1 cellular context compared by ENCODE assay signal in the genomic region with DNA sequence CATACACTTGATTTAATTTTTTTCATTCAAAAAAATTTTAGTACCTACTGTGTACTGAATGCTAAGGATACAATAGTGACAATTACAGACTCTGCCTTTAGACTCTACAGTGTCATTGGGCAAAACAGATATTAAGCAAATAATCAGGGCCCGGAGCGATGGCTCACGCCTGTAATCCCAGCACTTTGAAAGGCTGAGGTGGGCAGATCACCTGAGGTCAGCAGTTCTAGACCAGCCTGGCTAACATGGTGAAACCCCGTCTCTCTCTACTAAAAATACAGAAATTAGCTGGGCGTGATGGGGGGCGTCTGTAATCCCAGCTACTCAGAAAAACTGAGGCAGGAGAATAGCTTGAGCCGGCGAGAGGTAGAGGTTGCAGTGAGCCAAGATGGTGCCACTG.
A peak's percentile ranks its signal among the peaks of the same experiment; 100 is the strongest.
TF ChIP-seq lines count a peak whose summit lies in the region.

No MANE protein-coding gene starts in this region.

TF ChIP-seq in HepG2, 621 proteins besides CTCF, POLR2A, EP300 and RAD21:
- no peak for TF ChIP-seq ZNF124 (CRISPR knock-in tag; IDR thresholded peaks at IDR 0.05)
- TF ChIP-seq HMGA1 (CRISPR knock-in tag; conservative IDR thresholded peaks at IDR 0.05), result no peak
- no peak for TF ChIP-seq ZNF432 (CRISPR knock-in tag; IDR thresholded peaks at IDR 0.05; ENCODE audit: borderline replicate concordance)
- TF ChIP-seq FOXJ3 (CRISPR knock-in tag; IDR thresholded peaks at IDR 0.05; ENCODE audit: borderline replicate concordance), result no peak
- TF ChIP-seq, protein P1, sequence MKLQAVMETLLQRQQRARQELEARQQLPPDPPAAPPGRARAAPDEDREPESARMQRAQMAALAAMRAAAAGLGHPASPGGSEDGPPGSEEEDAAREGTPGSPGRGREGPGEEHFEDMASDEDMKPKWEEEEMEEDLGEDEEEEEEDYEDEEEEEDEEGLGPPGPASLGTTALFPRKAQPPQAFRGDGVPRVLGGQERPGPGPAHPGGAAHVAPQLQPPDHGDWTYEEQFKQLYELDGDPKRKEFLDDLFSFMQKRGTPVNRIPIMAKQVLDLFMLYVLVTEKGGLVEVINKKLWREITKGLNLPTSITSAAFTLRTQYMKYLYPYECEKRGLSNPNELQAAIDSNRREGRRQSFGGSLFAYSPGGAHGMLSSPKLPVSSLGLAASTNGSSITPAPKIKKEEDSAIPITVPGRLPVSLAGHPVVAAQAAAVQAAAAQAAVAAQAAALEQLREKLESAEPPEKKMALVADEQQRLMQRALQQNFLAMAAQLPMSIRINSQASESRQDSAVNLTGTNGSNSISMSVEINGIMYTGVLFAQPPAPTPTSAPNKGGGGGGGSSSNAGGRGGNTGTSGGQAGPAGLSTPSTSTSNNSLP (IDR thresholded peaks at IDR 0.05; ENCODE audit: low read depth, low read length), result 0 out of 2 replicates have a peak, but pooled peaks have one; percentile 32
- no peak for TF ChIP-seq RFX1 (IDR thresholded peaks at IDR 0.05)
- no peak for TF ChIP-seq ZNF296 (CRISPR knock-in tag; conservative IDR thresholded peaks at IDR 0.05)
- no peak for TF ChIP-seq DNMT1 (CRISPR knock-in tag; IDR thresholded peaks at IDR 0.05)
- TF ChIP-seq, protein P2, sequence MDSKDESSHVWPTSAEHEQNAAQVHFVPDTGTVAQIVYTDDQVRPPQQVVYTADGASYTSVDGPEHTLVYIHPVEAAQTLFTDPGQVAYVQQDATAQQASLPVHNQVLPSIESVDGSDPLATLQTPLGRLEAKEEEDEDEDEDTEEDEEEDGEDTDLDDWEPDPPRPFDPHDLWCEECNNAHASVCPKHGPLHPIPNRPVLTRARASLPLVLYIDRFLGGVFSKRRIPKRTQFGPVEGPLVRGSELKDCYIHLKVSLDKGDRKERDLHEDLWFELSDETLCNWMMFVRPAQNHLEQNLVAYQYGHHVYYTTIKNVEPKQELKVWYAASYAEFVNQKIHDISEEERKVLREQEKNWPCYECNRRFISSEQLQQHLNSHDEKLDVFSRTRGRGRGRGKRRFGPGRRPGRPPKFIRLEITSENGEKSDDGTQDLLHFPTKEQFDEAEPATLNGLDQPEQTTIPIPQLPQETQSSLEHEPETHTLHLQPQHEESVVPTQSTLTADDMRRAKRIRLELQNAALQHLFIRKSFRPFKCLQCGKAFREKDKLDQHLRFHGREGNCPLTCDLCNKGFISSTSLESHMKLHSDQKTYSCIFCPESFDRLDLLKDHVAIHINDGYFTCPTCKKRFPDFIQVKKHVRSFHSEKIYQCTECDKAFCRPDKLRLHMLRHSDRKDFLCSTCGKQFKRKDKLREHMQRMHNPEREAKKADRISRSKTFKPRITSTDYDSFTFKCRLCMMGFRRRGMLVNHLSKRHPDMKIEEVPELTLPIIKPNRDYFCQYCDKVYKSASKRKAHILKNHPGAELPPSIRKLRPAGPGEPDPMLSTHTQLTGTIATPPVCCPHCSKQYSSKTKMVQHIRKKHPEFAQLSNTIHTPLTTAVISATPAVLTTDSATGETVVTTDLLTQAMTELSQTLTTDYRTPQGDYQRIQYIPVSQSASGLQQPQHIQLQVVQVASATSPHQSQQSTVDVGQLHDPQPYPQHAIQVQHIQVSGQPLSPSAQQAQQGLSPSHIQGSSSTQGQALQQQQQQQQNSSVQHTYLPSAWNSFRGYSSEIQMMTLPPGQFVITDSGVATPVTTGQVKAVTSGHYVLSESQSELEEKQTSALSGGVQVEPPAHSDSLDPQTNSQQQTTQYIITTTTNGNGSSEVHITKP (CRISPR knock-in tag; IDR thresholded peaks at IDR 0.05; ENCODE audit: low read depth), result no peak
- no peak for TF ChIP-seq DZIP1 (CRISPR knock-in tag; IDR thresholded peaks at IDR 0.05)
- TF ChIP-seq, protein P3, sequence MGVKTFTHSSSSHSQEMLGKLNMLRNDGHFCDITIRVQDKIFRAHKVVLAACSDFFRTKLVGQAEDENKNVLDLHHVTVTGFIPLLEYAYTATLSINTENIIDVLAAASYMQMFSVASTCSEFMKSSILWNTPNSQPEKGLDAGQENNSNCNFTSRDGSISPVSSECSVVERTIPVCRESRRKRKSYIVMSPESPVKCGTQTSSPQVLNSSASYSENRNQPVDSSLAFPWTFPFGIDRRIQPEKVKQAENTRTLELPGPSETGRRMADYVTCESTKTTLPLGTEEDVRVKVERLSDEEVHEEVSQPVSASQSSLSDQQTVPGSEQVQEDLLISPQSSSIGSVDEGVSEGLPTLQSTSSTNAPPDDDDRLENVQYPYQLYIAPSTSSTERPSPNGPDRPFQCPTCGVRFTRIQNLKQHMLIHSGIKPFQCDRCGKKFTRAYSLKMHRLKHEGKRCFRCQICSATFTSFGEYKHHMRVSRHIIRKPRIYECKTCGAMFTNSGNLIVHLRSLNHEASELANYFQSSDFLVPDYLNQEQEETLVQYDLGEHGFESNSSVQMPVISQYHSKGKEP (CRISPR knock-in tag; IDR thresholded peaks at IDR 0.05), result no peak
- TF ChIP-seq ZNF709 (CRISPR knock-in tag; IDR thresholded peaks at IDR 0.05), result no peak
- TF ChIP-seq MAFF (IDR thresholded peaks at IDR 0.05; ENCODE audit: low read depth, low read length), result peak; percentile 67
- TF ChIP-seq ZNF382 (CRISPR knock-in tag; IDR thresholded peaks at IDR 0.05; ENCODE audit: borderline replicate concordance), result no peak
- TF ChIP-seq ZNF501 (CRISPR knock-in tag; IDR thresholded peaks at IDR 0.05), result 0 out of 2 replicates have a peak, but pooled peaks have one; percentile 17
- TF ChIP-seq MAFK (conservative IDR thresholded peaks at IDR 0.05 in 1 of 2, IDR thresholded peaks at IDR 0.05 in 1 of 2; ENCODE audit: low read length in 2 of 2), result peak; percentile 57 to 72
- no peak for TF ChIP-seq FOXO4 (CRISPR knock-in tag; conservative IDR thresholded peaks at IDR 0.05)
- TF ChIP-seq TARDBP (CRISPR knock-in tag; IDR thresholded peaks at IDR 0.05), result no peak
- TF ChIP-seq SMAD3 (CRISPR knock-in tag; IDR thresholded peaks at IDR 0.05), result no peak
- TF ChIP-seq ATF7-NPFF (CRISPR knock-in tag; IDR thresholded peaks at IDR 0.05; ENCODE audit: low read depth), result no peak
- TF ChIP-seq ZNF850 (CRISPR knock-in tag; conservative IDR thresholded peaks at IDR 0.05), result no peak
- no peak for TF ChIP-seq SOX13 (IDR thresholded peaks at IDR 0.05)
- TF ChIP-seq SOX13 (CRISPR knock-in tag; conservative IDR thresholded peaks at IDR 0.05 in 1 of 2, IDR thresholded peaks at IDR 0.05 in 1 of 2), result no peak
- no peak for TF ChIP-seq ZNF253 (CRISPR knock-in tag; IDR thresholded peaks at IDR 0.05; ENCODE audit: borderline replicate concordance)
